Comparison of ENCODE assay signal across 1 cellular context in the genomic region with DNA sequence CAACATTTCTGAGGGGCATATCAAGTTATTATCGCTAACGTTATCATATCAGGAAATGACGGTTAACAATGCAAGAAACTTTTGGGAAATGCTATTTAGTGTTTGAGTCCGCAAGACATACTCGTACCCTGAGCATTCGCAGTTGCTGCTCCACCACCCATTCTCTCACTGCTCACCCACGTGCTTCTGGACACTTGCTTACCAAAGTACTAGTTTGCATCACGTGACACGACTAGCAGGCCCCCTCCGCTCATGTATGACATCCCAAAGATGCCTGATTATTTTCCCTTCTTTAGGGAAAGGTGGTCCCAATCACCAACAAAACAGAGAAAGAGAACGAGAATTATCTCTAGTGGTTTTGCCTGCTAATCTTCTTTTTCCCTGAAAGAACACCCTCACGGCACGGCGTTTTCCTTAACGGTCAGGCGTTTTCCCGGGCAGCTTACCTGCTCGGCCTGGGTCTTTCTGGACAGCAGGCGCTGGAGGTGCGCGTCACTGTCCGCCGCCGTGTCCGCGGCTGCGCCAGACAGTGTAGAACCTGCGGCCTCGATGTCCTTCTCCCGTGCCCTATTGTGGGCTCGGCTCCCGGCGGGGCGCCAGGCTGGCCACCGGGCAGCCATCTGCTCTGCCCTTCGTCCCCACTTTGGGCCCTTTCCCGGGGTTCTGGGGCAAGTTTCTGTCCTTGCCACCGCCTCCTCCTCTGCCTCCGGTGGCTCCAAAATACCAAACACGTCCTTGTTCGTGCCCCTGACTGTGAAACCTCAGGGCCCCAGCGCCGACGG.
TF ChIP-seq lines count a peak whose summit lies in the region.

SUPV3L1 (plus strand) TSS at position 492 of the 782 bp plus-strand sequence; CDS start at position 550, 58 bp downstream.

TF ChIP-seq in HEK293, 187 proteins besides CTCF, POLR2A, EP300 and RAD21 (continued from another document):
- TF ChIP-seq ZNF639 (tag by site-specific recombination; IDR thresholded peaks at IDR 0.05) (peak; percentile 99), ZNF16 (tag by site-specific recombination; IDR thresholded peaks at IDR 0.05; ENCODE audit: low read depth) (0 out of 2 replicates have a peak, but pooled peaks have one; percentile 15), ZNF501 (tag by site-specific recombination; IDR thresholded peaks at IDR 0.05) (peak; percentile 89; the same call in 1 of the 2 replicates), ZNF544 (tag by site-specific recombination; IDR thresholded peaks at IDR 0.05) (no peak), ZNF114 (tag by site-specific recombination; IDR thresholded peaks at IDR 0.05) (no peak), BCL11B (tag by site-specific recombination; IDR thresholded peaks at IDR 0.05; ENCODE audit: low read depth) (peak; percentile 86), ZNF792 (tag by site-specific recombination; IDR thresholded peaks at IDR 0.05) (no peak), ELK4 (IDR thresholded peaks at IDR 0.05; ENCODE audit: borderline replicate concordance, low read depth, low read length) (no peak), ZNF843 (tag by site-specific recombination; IDR thresholded peaks at IDR 0.05) (peak; percentile 64), ZNF473 (tag by site-specific recombination; IDR thresholded peaks at IDR 0.05) (no peak), ZFHX2 (tag by site-specific recombination; conservative IDR thresholded peaks at IDR 0.05) (peak; percentile 71), ZNF707 (tag by site-specific recombination; IDR thresholded peaks at IDR 0.05) (no peak), ZBTB21 (tag by site-specific recombination; IDR thresholded peaks at IDR 0.05) (peak; percentile 77; the same call in 1 of the 2 replicates), ZNF48 (tag by site-specific recombination; IDR thresholded peaks at IDR 0.05) (no peak), ZNF785 (tag by site-specific recombination; IDR thresholded peaks at IDR 0.05) (no peak), ZNF23 (tag by site-specific recombination; IDR thresholded peaks at IDR 0.05; ENCODE audit: borderline replicate concordance) (no peak), MZF1 (tag by site-specific recombination; IDR thresholded peaks at IDR 0.05; ENCODE audit: borderline replicate concordance) (no peak), ZEB2 (tag by site-specific recombination; IDR thresholded peaks at IDR 0.05) (peak; percentile 81), ZNF404 (tag by site-specific recombination; IDR thresholded peaks at IDR 0.05) (no peak), KLF7 (tag by site-specific recombination; IDR thresholded peaks at IDR 0.05; ENCODE audit: borderline replicate concordance) (0 out of 2 replicates have a peak, but pooled peaks have one; percentile 45), ZNF223 (tag by site-specific recombination; IDR thresholded peaks at IDR 0.05) (0 out of 2 replicates have a peak, but pooled peaks have one; percentile 12), ZNF311 (tag by site-specific recombination; IDR thresholded peaks at IDR 0.05; ENCODE audit: borderline replicate concordance) (no peak), MEIS1 (CRISPR knock-in tag; IDR thresholded peaks at IDR 0.05; ENCODE audit: borderline replicate concordance) (no peak), ZFP3 (tag by site-specific recombination; IDR thresholded peaks at IDR 0.05; ENCODE audit: low read depth) (no peak), MYNN (tag by site-specific recombination; IDR thresholded peaks at IDR 0.05; ENCODE audit: borderline replicate concordance) (peak; percentile 66; the same call in 1 of the 2 replicates), ZNF133 (tag by site-specific recombination; IDR thresholded peaks at IDR 0.05) (no peak), ZNF521 (tag by site-specific recombination; IDR thresholded peaks at IDR 0.05) (no peak), SALL2 (tag by site-specific recombination; IDR thresholded peaks at IDR 0.05; ENCODE audit: borderline replicate concordance) (no peak), IKZF3 (tag by site-specific recombination; IDR thresholded peaks at IDR 0.05) (no peak), WT1 (tag by site-specific recombination; IDR thresholded peaks at IDR 0.05) (no peak)
- TF ChIP-seq, protein P1, sequence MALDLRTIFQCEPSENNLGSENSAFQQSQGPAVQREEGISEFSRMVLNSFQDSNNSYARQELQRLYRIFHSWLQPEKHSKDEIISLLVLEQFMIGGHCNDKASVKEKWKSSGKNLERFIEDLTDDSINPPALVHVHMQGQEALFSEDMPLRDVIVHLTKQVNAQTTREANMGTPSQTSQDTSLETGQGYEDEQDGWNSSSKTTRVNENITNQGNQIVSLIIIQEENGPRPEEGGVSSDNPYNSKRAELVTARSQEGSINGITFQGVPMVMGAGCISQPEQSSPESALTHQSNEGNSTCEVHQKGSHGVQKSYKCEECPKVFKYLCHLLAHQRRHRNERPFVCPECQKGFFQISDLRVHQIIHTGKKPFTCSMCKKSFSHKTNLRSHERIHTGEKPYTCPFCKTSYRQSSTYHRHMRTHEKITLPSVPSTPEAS (tag by site-specific recombination; IDR thresholded peaks at IDR 0.05) = 0 out of 2 replicates have a peak, but pooled peaks have one; percentile 24
- TF ChIP-seq, protein P2, sequence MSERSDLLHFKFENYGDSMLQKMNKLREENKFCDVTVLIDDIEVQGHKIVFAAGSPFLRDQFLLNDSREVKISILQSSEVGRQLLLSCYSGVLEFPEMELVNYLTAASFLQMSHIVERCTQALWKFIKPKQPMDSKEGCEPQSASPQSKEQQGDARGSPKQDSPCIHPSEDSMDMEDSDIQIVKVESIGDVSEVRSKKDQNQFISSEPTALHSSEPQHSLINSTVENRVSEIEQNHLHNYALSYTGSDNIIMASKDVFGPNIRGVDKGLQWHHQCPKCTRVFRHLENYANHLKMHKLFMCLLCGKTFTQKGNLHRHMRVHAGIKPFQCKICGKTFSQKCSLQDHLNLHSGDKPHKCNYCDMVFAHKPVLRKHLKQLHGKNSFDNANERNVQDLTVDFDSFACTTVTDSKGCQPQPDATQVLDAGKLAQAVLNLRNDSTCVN (tag by site-specific recombination; optimal IDR thresholded peaks at IDR 0.05) = peak; percentile 78
- TF ChIP-seq, protein P3, sequence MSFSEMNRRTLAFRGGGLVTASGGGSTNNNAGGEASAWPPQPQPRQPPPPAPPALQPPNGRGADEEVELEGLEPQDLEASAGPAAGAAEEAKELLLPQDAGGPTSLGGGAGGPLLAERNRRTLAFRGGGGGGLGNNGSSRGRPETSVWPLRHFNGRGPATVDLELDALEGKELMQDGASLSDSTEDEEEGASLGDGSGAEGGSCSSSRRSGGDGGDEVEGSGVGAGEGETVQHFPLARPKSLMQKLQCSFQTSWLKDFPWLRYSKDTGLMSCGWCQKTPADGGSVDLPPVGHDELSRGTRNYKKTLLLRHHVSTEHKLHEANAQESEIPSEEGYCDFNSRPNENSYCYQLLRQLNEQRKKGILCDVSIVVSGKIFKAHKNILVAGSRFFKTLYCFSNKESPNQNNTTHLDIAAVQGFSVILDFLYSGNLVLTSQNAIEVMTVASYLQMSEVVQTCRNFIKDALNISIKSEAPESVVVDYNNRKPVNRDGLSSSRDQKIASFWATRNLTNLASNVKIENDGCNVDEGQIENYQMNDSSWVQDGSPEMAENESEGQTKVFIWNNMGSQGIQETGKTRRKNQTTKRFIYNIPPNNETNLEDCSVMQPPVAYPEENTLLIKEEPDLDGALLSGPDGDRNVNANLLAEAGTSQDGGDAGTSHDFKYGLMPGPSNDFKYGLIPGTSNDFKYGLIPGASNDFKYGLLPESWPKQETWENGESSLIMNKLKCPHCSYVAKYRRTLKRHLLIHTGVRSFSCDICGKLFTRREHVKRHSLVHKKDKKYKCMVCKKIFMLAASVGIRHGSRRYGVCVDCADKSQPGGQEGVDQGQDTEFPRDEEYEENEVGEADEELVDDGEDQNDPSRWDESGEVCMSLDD (tag by site-specific recombination; IDR thresholded peaks at IDR 0.05) = no peak
- TF ChIP-seq, protein P4, sequence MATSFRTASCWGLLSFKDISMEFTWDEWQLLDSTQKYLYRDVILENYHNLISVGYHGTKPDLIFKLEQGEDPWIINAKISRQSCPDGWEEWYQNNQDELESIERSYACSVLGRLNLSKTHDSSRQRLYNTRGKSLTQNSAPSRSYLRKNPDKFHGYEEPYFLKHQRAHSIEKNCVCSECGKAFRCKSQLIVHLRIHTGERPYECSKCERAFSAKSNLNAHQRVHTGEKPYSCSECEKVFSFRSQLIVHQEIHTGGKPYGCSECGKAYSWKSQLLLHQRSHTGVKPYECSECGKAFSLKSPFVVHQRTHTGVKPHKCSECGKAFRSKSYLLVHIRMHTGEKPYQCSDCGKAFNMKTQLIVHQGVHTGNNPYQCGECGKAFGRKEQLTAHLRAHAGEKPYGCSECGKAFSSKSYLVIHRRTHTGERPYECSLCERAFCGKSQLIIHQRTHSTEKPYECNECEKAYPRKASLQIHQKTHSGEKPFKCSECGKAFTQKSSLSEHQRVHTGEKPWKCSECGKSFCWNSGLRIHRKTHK (tag by site-specific recombination; IDR thresholded peaks at IDR 0.05) = no peak
